ENCODE assay signal across 13 cellular contexts in genomic region chr19:51354103-51354741, GRCh38. TPM values are rescaled to one million over a fixed set of nuclear protein-coding genes. Genes with fewer than 3 reads are reported as not detected.
DNase-seq lines count a peak whose midpoint lies in the region; ATAC-seq, FAIRE-seq and TF ChIP-seq lines count a peak whose summit lies in the region.
"Had no signal": no experiment of that assay in that cellular context is flagged by ENCODE, and none has a peak within 500 bp of the region (broad histone marks: within the 10 kb centered on the region; RNA-seq: fewer than 3 reads in every experiment).

No MANE protein-coding gene starts in this region.

- peaks cover 13% of the 10 kb centered on the region for H3K4me1 Mint-ChIP-seq in GM23338

- peak overlapping the region; percentile 6 for H3K9ac ChIP-seq in Loucy (ENCODE audit: low read depth, low read length, poor library complexity, severe bottlenecking)

- ATAC-seq in GM23338 = peak; percentile 71
- no peak for ATAC-seq in HG02642 (IDR thresholded peaks at IDR 0.05; ENCODE audit: poor library complexity, unreplicated experiment)
- ATAC-seq: foreskin keratinocyte had no signal

- H4K20me1 ChIP-seq in GM23338 (replicated peaks; ENCODE audit: insufficient read depth) = no peaks in the 10 kb centered on the region
- H4K20me1 ChIP-seq in Loucy (ENCODE audit: insufficient read depth, low read length, poor library complexity, severe bottlenecking) = no peaks in the 10 kb centered on the region
- peaks cover 14% of the 10 kb centered on the region for H4K20me1 ChIP-seq in osteoblast (ENCODE audit: insufficient read depth, low read length)

- no peak for FAIRE-seq in frontal cortex (lab: Jason Lieb, UNC)

- H3K27ac ChIP-seq in GM23338 (ENCODE audit: low read depth) (no peak overlapping the region), dorsolateral prefrontal cortex (peak overlapping the region; percentile 58 to 100 (median 92)), osteoblast (ENCODE audit: low read depth, low read length) (no peak overlapping the region)
- H3K27ac ChIP-seq: foreskin keratinocyte had no signal

- H3K4me2 ChIP-seq in GM23338 (peak overlapping the region; percentile 67), Loucy (ENCODE audit: low read depth, low read length, poor library complexity, severe bottlenecking) (peak overlapping the region; percentile 33), osteoblast (ENCODE audit: insufficient read depth, low read length) (no peak overlapping the region)

- peaks cover 10% of the 10 kb centered on the region; the same call in 2 of the 3 replicates for H3K36me3 Mint-ChIP-seq in GM23338 (ENCODE audit: low read depth)

- H3F3A ChIP-seq in GM23338 (replicated peaks; ENCODE audit: low read depth) (no peaks in the 10 kb centered on the region), Loucy (ENCODE audit: low read depth) (no peaks in the 10 kb centered on the region)

- no peaks in the 10 kb centered on the region for H3K79me2 ChIP-seq in GM23338 (replicated peaks; ENCODE audit: insufficient read depth)
- no peaks in the 10 kb centered on the region for H3K79me2 ChIP-seq in Loucy (ENCODE audit: insufficient read depth, low read length)
- H3K79me2 ChIP-seq in osteoblast (ENCODE audit: insufficient read depth, low read length) = peaks cover 22% of the 10 kb centered on the region

- H3K4me3 Mint-ChIP-seq in GM23338 = no peak overlapping the region

- TF ChIP-seq CTCF in GM23338 (conservative IDR thresholded peaks at IDR 0.05; ENCODE audit: low read depth in 2 of 2) (no peak), Loucy (conservative IDR thresholded peaks at IDR 0.05; ENCODE audit: low read length) (no peak), dorsolateral prefrontal cortex (IDR thresholded peaks at IDR 0.05 in 54 of 56, conservative IDR thresholded peaks at IDR 0.05 in 2 of 56; ENCODE audit: low read depth in 1 of 56, partially characterized antibody in 56 of 56) (no peak), osteoblast (IDR thresholded peaks at IDR 0.05; ENCODE audit: extremely low read depth, low read depth, low read length) (no peak)

- H3K36me3 ChIP-seq in GM23338 (ENCODE audit: insufficient read depth) (no peaks in the 10 kb centered on the region), Loucy (ENCODE audit: insufficient read depth, low read length) (no peaks in the 10 kb centered on the region), osteoblast (ENCODE audit: insufficient read depth, low read length) (peaks cover 22% of the 10 kb centered on the region)

- H3K9me3 ChIP-seq in Loucy (ENCODE audit: insufficient read depth, low read depth, low read length) (no peaks in the 10 kb centered on the region), osteoblast (ENCODE audit: low read depth, low read length) (no peaks in the 10 kb centered on the region)

- peaks cover 9% of the 10 kb centered on the region; the same call in 1 of the 2 replicates for H3K4me1 ChIP-seq in GM23338 (ENCODE audit: insufficient read depth)
- peaks cover 5% of the 10 kb centered on the region for H3K4me1 ChIP-seq in Loucy (ENCODE audit: insufficient read depth, low read length, poor library complexity, severe bottlenecking)
- H3K4me1 ChIP-seq in osteoblast (ENCODE audit: insufficient read depth, low read length) = peaks cover 9% of the 10 kb centered on the region

- no peak overlapping the region for H3K27ac Mint-ChIP-seq in GM23338

- no peak overlapping the region for H2AFZ ChIP-seq in GM23338
- H2AFZ ChIP-seq in Loucy (ENCODE audit: low read length) = no peak overlapping the region
- no peak overlapping the region for H2AFZ ChIP-seq in osteoblast (ENCODE audit: low read length)

- intact Hi-C loops in dorsolateral prefrontal cortex (cut with DNase I) = no loop called here

- H3K27me3 Mint-ChIP-seq in GM23338 (ENCODE audit: insufficient read depth, low read depth, poor library complexity) = peaks cover 2% of the 10 kb centered on the region

- H3K27me3 ChIP-seq in GM23338 (ENCODE audit: insufficient read depth) = no peaks in the 10 kb centered on the region
- no peaks in the 10 kb centered on the region for H3K27me3 ChIP-seq in Loucy (ENCODE audit: insufficient read depth, low read length, poor library complexity, severe bottlenecking)
- no peaks in the 10 kb centered on the region for H3K27me3 ChIP-seq in dorsolateral prefrontal cortex
- H3K27me3 ChIP-seq in osteoblast (ENCODE audit: insufficient read depth, low read length) = no peaks in the 10 kb centered on the region
- H3K27me3 ChIP-seq: foreskin keratinocyte had no signal

- H3K4me3 ChIP-seq in GM23338 (no peak overlapping the region), Loucy (ENCODE audit: low read length, poor library complexity, severe bottlenecking) (no peak overlapping the region), dorsolateral prefrontal cortex (peak overlapping the region in 37 of 59 donors; percentile 1 to 61 (median 28)), osteoblast (ENCODE audit: insufficient read depth, low read length) (no peak overlapping the region)

- H3K9me2 ChIP-seq in GM23338 (ENCODE audit: insufficient read depth) (no peaks in the 10 kb centered on the region), Loucy (replicated peaks; ENCODE audit: low read depth, low read length) (no peaks in the 10 kb centered on the region)

- H3K9me3 Mint-ChIP-seq in GM23338 = no peaks in the 10 kb centered on the region

- no peak for DNase-seq in GM23338 (ENCODE audit: low spot score)
- DNase-seq in dorsolateral prefrontal cortex = no peak
- DNase-seq in osteoblast (ENCODE audit: insufficient read length, low spot score, missing footprints) = peak; percentile 19
- no peak for DNase-seq in frontal cortex (ENCODE audit: low spot score in 2 of 2)
- DNase-seq in OCI-M1 (lab: John Stamatoyannopoulos, UW) = no peak
- DNase-seq: activated gamma-delta T cell, foreskin keratinocyte, NCI-H226 had no signal

TF ChIP-seq in GM23338, 12 proteins besides CTCF, POLR2A, EP300 and RAD21 (continues in another document):
- TF ChIP-seq NANOG (IDR thresholded peaks at IDR 0.05; ENCODE audit: borderline replicate concordance) (no peak), EZH2 (IDR thresholded peaks at IDR 0.05; ENCODE audit: low read depth, unreplicated experiment) (no peak), CREB1 (CRISPR knock-in tag; IDR thresholded peaks at IDR 0.05; ENCODE audit: low read depth) (no peak), JUNB (IDR thresholded peaks at IDR 0.05; ENCODE audit: unreplicated experiment) (no peak), POLR2AphosphoS5 (IDR thresholded peaks at IDR 0.05; ENCODE audit: low read depth) (no peak), ZNF331 (CRISPR knock-in tag; IDR thresholded peaks at IDR 0.05; ENCODE audit: low read depth) (no peak), REST (IDR thresholded peaks at IDR 0.05; ENCODE audit: unreplicated experiment) (no peak), EZH2phosphoT487 (IDR thresholded peaks at IDR 0.05; ENCODE audit: unreplicated experiment) (no peak)

RNA-seq across cellular contexts. Expression of gene ETFB, which starts 12.0 kb away (rescaled TPM):
- 37.3 and 42.3 TPM in 2 replicates for total RNA-seq in GM23338 (2014; rRNA removed; shearing (Covaris generic))
- polyA plus RNA-seq in GM23338 (2016; fragmentation: Nextera tagmentation; extraction: Ambion mirVana) = 59.3 and 63.4 TPM in 2 replicates
- total RNA-seq in dorsolateral prefrontal cortex (100 to 1,000 TPM in 42 of 120 experiments, 10 to 100 TPM in 78; 45.6 to 130 (median 94.3) TPM), osteoblast (68.4 and 84.3 TPM in 2 replicates), frontal cortex (41.2 TPM)

RNA-seq across cellular contexts. Expression of gene VSIG10L, which starts 12.3 kb away (rescaled TPM):
- total RNA-seq in GM23338 (2014; rRNA removed; shearing (Covaris generic)) = 8.5 and 10.4 TPM in 2 replicates
- 9.6 and 9.8 TPM in 2 replicates for polyA plus RNA-seq in GM23338 (2016; fragmentation: Nextera tagmentation; extraction: Ambion mirVana)
- total RNA-seq in dorsolateral prefrontal cortex (1 to 10 TPM; 1.7 to 6.8 (median 3.4) TPM), osteoblast (0.72 and 0.88 TPM in 2 replicates), frontal cortex (0.41 TPM)

RNA-seq across cellular contexts. Expression of gene CLDND2, which starts 14.6 kb away (rescaled TPM):
- not detected in 2 replicates for total RNA-seq in GM23338 (2014; rRNA removed; shearing (Covaris generic))
- polyA plus RNA-seq in GM23338 (2016; fragmentation: Nextera tagmentation; extraction: Ambion mirVana) = 7.7 and 12.1 TPM in 2 replicates
- total RNA-seq in dorsolateral prefrontal cortex (1 to 10 TPM in 102 of 120 experiments, under 1 TPM in 1, not detected in 17; 0.97 to 9.2 (median 2.6) TPM), osteoblast (not detected in 2 replicates), frontal cortex (not detected)
- total RNA-seq: dermis microvascular lymphatic vessel endothelial cell, kidney epithelial cell, RPMI7951 had no signal

RNA-seq across cellular contexts. Expression of gene NKG7, which starts 18.2 kb away (rescaled TPM):
- not detected in 2 replicates for total RNA-seq in GM23338 (2014; rRNA removed; shearing (Covaris generic))
- not detected in 2 replicates for polyA plus RNA-seq in GM23338 (2016; fragmentation: Nextera tagmentation; extraction: Ambion mirVana)
- total RNA-seq in dorsolateral prefrontal cortex (1 to 10 TPM in 53 of 120 experiments, under 1 TPM in 18, not detected in 49; 0.57 to 6.5 (median 1.6) TPM), osteoblast (not detected in 2 replicates), frontal cortex (not detected)
- total RNA-seq: dermis microvascular lymphatic vessel endothelial cell, foreskin keratinocyte, kidney epithelial cell, RPMI7951 had no signal
- polyA plus RNA-seq: foreskin keratinocyte had no signal

RNA-seq across cellular contexts. Expression of gene LIM2, which starts 33.6 kb away (rescaled TPM):
- not detected in 2 replicates for total RNA-seq in GM23338 (2014; rRNA removed; shearing (Covaris generic))
- polyA plus RNA-seq in GM23338 (2016; fragmentation: Nextera tagmentation; extraction: Ambion mirVana) = not detected in 2 replicates
- total RNA-seq in dorsolateral prefrontal cortex = not detected
- total RNA-seq in osteoblast = not detected in 2 replicates
- not detected for total RNA-seq in frontal cortex
- total RNA-seq: dermis microvascular lymphatic vessel endothelial cell, foreskin keratinocyte, kidney epithelial cell, RPMI7951 had no signal
- polyA plus RNA-seq: foreskin keratinocyte had no signal

Comparison
In these comparisons a context has a peak if more than half of its experiments do, and no peak if none do; other contexts are left out.
1. H3K27ac ChIP-seq: peak in dorsolateral prefrontal cortex (59 of 59); none in GM23338 (single experiment) and osteoblast (single experiment).
2. H3K4me3 ChIP-seq: peak in dorsolateral prefrontal cortex (37 of 59); none in GM23338 (single experiment), Loucy (single experiment) and osteoblast (single experiment).